ENCODE assay signal across 9 cellular contexts in the genomic region with DNA sequence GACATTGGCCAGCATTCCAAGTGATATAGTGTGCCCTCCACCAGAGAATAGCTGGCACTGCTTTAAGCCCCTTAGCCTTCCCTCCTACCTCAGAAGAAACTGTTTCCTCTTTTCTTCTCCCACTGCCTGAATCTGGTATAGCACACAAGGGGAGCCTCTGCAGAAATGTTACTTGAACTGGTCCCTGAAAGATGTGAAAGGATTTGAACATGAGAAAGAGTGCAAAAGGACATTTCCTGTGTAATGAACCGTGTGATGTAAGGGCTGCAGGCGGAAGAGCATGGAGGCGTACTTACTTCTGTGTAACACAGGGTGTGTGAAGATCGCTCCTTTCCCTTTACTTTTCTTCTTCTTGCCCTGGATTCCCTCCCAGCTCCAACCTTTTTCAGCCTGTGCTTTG. TPM values are rescaled to one million over a fixed set of nuclear protein-coding genes. Genes with fewer than 3 reads are reported as not detected.
DNase-seq lines count a peak whose midpoint lies in the region; ATAC-seq and TF ChIP-seq lines count a peak whose summit lies in the region.
"Had no signal": no experiment of that assay in that cellular context is flagged by ENCODE, and none has a peak within 500 bp of the region (broad histone marks: within the 10 kb centered on the region; RNA-seq: fewer than 3 reads in every experiment).

No MANE protein-coding gene starts in this region.

- TF ChIP-seq EP300 in ovary (IDR thresholded peaks at IDR 0.05), result no peak
- no peak for TF ChIP-seq EP300 in gastroesophageal sphincter (IDR thresholded peaks at IDR 0.05)

- no peak overlapping the region for H3K4me2 ChIP-seq in trophoblast cell (ENCODE audit: low read length)

- H3K79me1 ChIP-seq in trophoblast cell (ENCODE audit: low read length), result no peaks in the 10 kb centered on the region

- peak overlapping the region in 2 of 5 experiments; percentile 44 to 47 for H3K27ac Mint-ChIP-seq in brain

- H3K27me3 Mint-ChIP-seq in brain, result no peaks in the 10 kb centered on the region

- H3K36me3 ChIP-seq in trophoblast cell (ENCODE audit: control insufficient read depth in 1 of 2, insufficient read depth in 2 of 2, low read length in 2 of 2) (no peaks in the 10 kb centered on the region), ovary (no peaks in the 10 kb centered on the region), gastroesophageal sphincter (no peaks in the 10 kb centered on the region)
- H3K36me3 ChIP-seq: uterus had no signal

- H3K27ac ChIP-seq in trophoblast cell (ENCODE audit: low read depth, low read length), result no peak overlapping the region
- no peak overlapping the region for H3K27ac ChIP-seq in ovary
- no peak overlapping the region for H3K27ac ChIP-seq in gastroesophageal sphincter

- peaks cover 54% of the 10 kb centered on the region for H3K4me1 Mint-ChIP-seq in brain

- H2BK5ac ChIP-seq in trophoblast cell (ENCODE audit: low read depth, low read length, poor library complexity), result no peak overlapping the region

- H4K91ac ChIP-seq in trophoblast cell (ENCODE audit: low read depth, low read length), result no peak overlapping the region

- no peak overlapping the region for H3K9ac ChIP-seq in trophoblast cell (ENCODE audit: low read length)

- H3K36me3 Mint-ChIP-seq in brain, result no peaks in the 10 kb centered on the region

- no peaks in the 10 kb centered on the region for H3K27me3 ChIP-seq in trophoblast cell (ENCODE audit: insufficient read depth, low read length)
- no peaks in the 10 kb centered on the region for H3K27me3 ChIP-seq in ovary
- H3K27me3 ChIP-seq in gastroesophageal sphincter, result no peaks in the 10 kb centered on the region
- H3K27me3 ChIP-seq: uterus had no signal

- TF ChIP-seq POLR2A in ovary (IDR thresholded peaks at IDR 0.05) (no peak), gastroesophageal sphincter (IDR thresholded peaks at IDR 0.05) (no peak)

- H2AK5ac ChIP-seq in trophoblast cell (ENCODE audit: low read length), result no peak overlapping the region

- H3K14ac ChIP-seq in trophoblast cell (ENCODE audit: low read length), result no peak overlapping the region

- ATAC-seq in HG03064 (IDR thresholded peaks at IDR 0.05; ENCODE audit: low read depth, unreplicated experiment), result peak; percentile 64
- no peak for ATAC-seq in HG02981 (IDR thresholded peaks at IDR 0.05; ENCODE audit: unreplicated experiment)
- no peak for ATAC-seq in gastroesophageal sphincter

- H4K12ac ChIP-seq in trophoblast cell (ENCODE audit: low read depth, low read length), result no peak overlapping the region

- H3K9me3 ChIP-seq in trophoblast cell (ENCODE audit: insufficient read depth, low read depth, low read length) (no peaks in the 10 kb centered on the region), ovary (no peaks in the 10 kb centered on the region), gastroesophageal sphincter (no peaks in the 10 kb centered on the region)
- H3K9me3 ChIP-seq: uterus had no signal

- no peak overlapping the region for H2AFZ ChIP-seq in trophoblast cell (ENCODE audit: insufficient read depth, low read length, poor library complexity)

- H3K79me2 ChIP-seq in trophoblast cell (ENCODE audit: control insufficient read depth, insufficient read depth, low read length, poor library complexity), result peaks cover 2% of the 10 kb centered on the region

- intact Hi-C loops in ovary (cut with DNase I), result no loop called here

- no peak overlapping the region for H3K18ac ChIP-seq in trophoblast cell (ENCODE audit: low read length)

- H3K4me3 Mint-ChIP-seq in brain, result peak overlapping the region in 4 of 5 experiments; percentile 12 to 55 (median 24)

- no CpG with 5 or more reads among the region's 4 CpGs for WGBS in trophoblast cell (ENCODE audit: extremely low coverage, insufficient coverage, insufficient read length)
- 31 to 69% (median 44%) methylated on average over 4 of the region's 4 CpGs for WGBS in ovary, 3 donors
- 24 to 54% methylated on average over 3 to 4 of the region's 4 CpGs for WGBS in gastroesophageal sphincter (ENCODE audit: low coverage in 1 of 2), 2 donors

- H3K4me3 ChIP-seq in trophoblast cell (ENCODE audit: low read depth, low read length) (no peak overlapping the region), ovary (no peak overlapping the region), gastroesophageal sphincter (no peak overlapping the region)
- H3K4me3 ChIP-seq: uterus had no signal

- peak; percentile 45 for DNase-seq in NOMO-1 treated with DMSO at 0.1 percent for 48 hours (lab: John Stamatoyannopoulos, UW; ENCODE audit: unreplicated experiment)
- no peak for DNase-seq in NOMO-1 treated with dmso at 0.1 percent for 144 hours (lab: John Stamatoyannopoulos, UW; ENCODE audit: unreplicated experiment)
- DNase-seq in trophoblast cell, result no peak
- DNase-seq in ovary, result no peak
- DNase-seq: uterus had no signal

- TF ChIP-seq CTCF in brain (conservative IDR thresholded peaks at IDR 0.05) (no peak), ovary (IDR thresholded peaks at IDR 0.05) (no peak), gastroesophageal sphincter (IDR thresholded peaks at IDR 0.05) (no peak)

- H3K4me1 ChIP-seq in trophoblast cell (ENCODE audit: control insufficient read depth in 1 of 2, insufficient read depth in 2 of 2, low read length in 2 of 2) (peaks cover 0 to 1% of the 10 kb centered on the region in 2 experiments), ovary (ENCODE audit: insufficient read depth) (peaks cover 11% of the 10 kb centered on the region), gastroesophageal sphincter (peaks cover 3 to 83% (median 10%) of the 10 kb centered on the region in 3 donors)

- peak overlapping the region; percentile 20 for H3K4ac ChIP-seq in trophoblast cell (ENCODE audit: low read depth, low read length)

- peak overlapping the region; percentile 31 for H3K23ac ChIP-seq in trophoblast cell (ENCODE audit: low read length)

- no peak overlapping the region for H2BK12ac ChIP-seq in trophoblast cell (ENCODE audit: low read length)

- H4K8ac ChIP-seq in trophoblast cell (ENCODE audit: low read depth, low read length), result no peak overlapping the region

- H2BK120ac ChIP-seq in trophoblast cell (ENCODE audit: insufficient read depth, low read length, poor library complexity), result no peak overlapping the region

- no peaks in the 10 kb centered on the region for H3K9me3 Mint-ChIP-seq in brain

RNA-seq across cellular contexts. Expression of a gene that starts 8.3 kb away (rescaled TPM):
- polyA plus RNA-seq in brain (ENCODE audit: insufficient read depth, low read depth, low replicate concordance) (11.0 TPM), ovary (10 to 100 TPM in 1 of 2 donors, 1 to 10 TPM in 1; 9.4 to 24.1 TPM)
- polyA plus RNA-seq in trophoblast cell (2013), result 36.0 and 36.1 TPM in 2 replicates
- total RNA-seq in ovary (10 to 100 TPM; 13.6 to 35.5 (median 29.3) TPM), gastroesophageal sphincter (10 to 100 TPM; 15.9 to 38.8 (median 21.4) TPM)
